Comparison of ENCODE assay signal across 8 cellular contexts in the genomic region with DNA sequence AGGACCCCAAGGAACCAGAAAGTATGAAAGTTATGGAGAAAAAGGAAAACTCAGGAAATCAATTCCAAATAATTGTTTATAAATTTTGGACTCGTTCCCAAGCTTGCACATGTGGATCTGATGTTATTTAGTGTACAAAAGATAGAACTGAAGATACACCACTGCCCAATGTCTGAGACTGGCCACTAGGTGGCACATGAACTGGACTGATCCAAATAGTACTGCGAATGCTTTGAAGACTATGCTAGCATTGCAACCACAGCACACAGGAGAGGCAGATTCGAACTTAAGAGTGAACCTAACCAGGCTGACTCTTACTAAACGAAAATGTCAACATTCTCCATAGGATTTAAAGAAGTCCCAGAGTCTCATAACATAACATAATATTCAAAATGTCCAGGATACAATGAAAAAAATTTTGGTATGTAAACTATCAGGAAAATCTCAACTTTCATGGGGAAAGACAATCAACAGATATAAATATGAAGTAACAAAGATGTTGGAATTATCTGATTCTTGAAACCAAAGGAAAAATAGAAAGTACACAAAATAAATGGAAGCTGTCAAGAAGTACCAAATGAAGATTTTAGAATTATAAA.
DNase-seq lines count a peak whose midpoint lies in the region; ATAC-seq and TF ChIP-seq lines count a peak whose summit lies in the region.

No MANE protein-coding gene starts in this region.

- no peak overlapping the region for H3K9ac ChIP-seq in neural progenitor cell

- H3K9me3 ChIP-seq in esophagus squamous epithelium (no peaks in the 10 kb centered on the region), neural progenitor cell (ENCODE audit: low read depth) (no peaks in the 10 kb centered on the region)

- CTCF ChIA-PET in activated naive CD4-positive, alpha-beta T cell treated with anti-CD3 and anti-CD28 coated beads for 36 hours (lab: Charles Lee), result no interaction called here

- peak; percentile 44 for ATAC-seq in GM21717 (IDR thresholded peaks at IDR 0.05; ENCODE audit: unreplicated experiment)

- no peaks in the 10 kb centered on the region for H3K4me1 ChIP-seq in esophagus squamous epithelium
- no peaks in the 10 kb centered on the region for H3K4me1 ChIP-seq in neural progenitor cell

- no peak overlapping the region for H3K4me2 ChIP-seq in neural progenitor cell

- no peaks in the 10 kb centered on the region for H3K36me3 ChIP-seq in esophagus squamous epithelium
- H3K36me3 ChIP-seq in neural progenitor cell, result no peaks in the 10 kb centered on the region

- WGBS in esophagus squamous epithelium, 2 donors, result 9 to 13% methylated on average over 4 of the region's 4 CpGs

- no peak overlapping the region for H3K27ac Mint-ChIP-seq in activated naive CD4-positive, alpha-beta T cell treated with anti-CD3 and anti-CD28 coated beads for 36 hours
- no peak overlapping the region for H3K27ac Mint-ChIP-seq in neural progenitor cell

- no peaks in the 10 kb centered on the region for H3K4me1 Mint-ChIP-seq in activated naive CD4-positive, alpha-beta T cell treated with anti-CD3 and anti-CD28 coated beads for 36 hours (ENCODE audit: low read depth)
- H3K4me1 Mint-ChIP-seq in neural progenitor cell, result no peaks in the 10 kb centered on the region

- H3K27ac ChIP-seq in esophagus squamous epithelium (no peak overlapping the region), neural progenitor cell (no peak overlapping the region)

- H2AFZ ChIP-seq in neural progenitor cell (replicated peaks), result no peak overlapping the region

- in situ Hi-C loops in SK-MEL-5 (cut with HindIII; ENCODE audit: low pct_unique_long_range_greater_than_20kb, low sequenced_read_pairs), result no loop called here

- no peak overlapping the region for H3K4me3 ChIP-seq in esophagus squamous epithelium
- H3K4me3 ChIP-seq in neural progenitor cell, result no peak overlapping the region

- TF ChIP-seq CTCF in esophagus squamous epithelium (IDR thresholded peaks at IDR 0.05) (peak in 5 of 6 experiments; percentile 49 to 72 (median 65)), neural progenitor cell (IDR thresholded peaks at IDR 0.05) (peak; percentile 67)

- no peaks in the 10 kb centered on the region for H3K27me3 Mint-ChIP-seq in activated naive CD4-positive, alpha-beta T cell treated with anti-CD3 and anti-CD28 coated beads for 36 hours (ENCODE audit: low read depth)
- no peaks in the 10 kb centered on the region for H3K27me3 Mint-ChIP-seq in neural progenitor cell (ENCODE audit: insufficient read depth, low read depth)

- H3K4me3 Mint-ChIP-seq in activated naive CD4-positive, alpha-beta T cell treated with anti-CD3 and anti-CD28 coated beads for 36 hours, result no peak overlapping the region
- no peak overlapping the region for H3K4me3 Mint-ChIP-seq in neural progenitor cell

- DNase-seq in activated naive CD4-positive, alpha-beta T cell treated with anti-CD3 and anti-CD28 coated beads for 36 hours, result peak; percentile 26
- no peak for DNase-seq in activated naive CD4-positive, alpha-beta T cell (lab: John Stamatoyannopoulos, UW)
- peak; percentile 54 for DNase-seq in HT1080 (ENCODE audit: low read depth)
- peak; percentile 76 for DNase-seq in SK-MEL-5 (ENCODE audit: low read depth, low spot score)
- DNase-seq in esophagus squamous epithelium (lab: John Stamatoyannopoulos, UW), result no peak
- DNase-seq in neural progenitor cell (ENCODE audit: low spot score), result peak; percentile 56
- DNase-seq in DMS153 (lab: John Stamatoyannopoulos, UW), result no peak

- TF ChIP-seq POLR2A in esophagus squamous epithelium (IDR thresholded peaks at IDR 0.05), result no peak

- H3K9me3 Mint-ChIP-seq in activated naive CD4-positive, alpha-beta T cell treated with anti-CD3 and anti-CD28 coated beads for 36 hours, result peaks cover 3% of the 10 kb centered on the region
- H3K9me3 Mint-ChIP-seq in neural progenitor cell, result peaks cover 25% of the 10 kb centered on the region

- H3K79me2 ChIP-seq in neural progenitor cell (ENCODE audit: low read depth), result no peaks in the 10 kb centered on the region

- no peaks in the 10 kb centered on the region for H3K36me3 Mint-ChIP-seq in activated naive CD4-positive, alpha-beta T cell treated with anti-CD3 and anti-CD28 coated beads for 36 hours (ENCODE audit: low read depth)
- peaks cover 7% of the 10 kb centered on the region for H3K36me3 Mint-ChIP-seq in neural progenitor cell

- no peaks in the 10 kb centered on the region for H3K27me3 ChIP-seq in esophagus squamous epithelium
- no peaks in the 10 kb centered on the region for H3K27me3 ChIP-seq in neural progenitor cell

- H4K20me1 ChIP-seq in neural progenitor cell (ENCODE audit: low read depth), result no peaks in the 10 kb centered on the region

- intact Hi-C loops in activated naive CD4-positive, alpha-beta T cell treated with anti-CD3 and anti-CD28 coated beads for 36 hours (cut with micrococcal nuclease), result loop anchor here (1.0 kb wide), 1 partner anchor 314 kb away; no protein-coding TSS in a partner anchor
- intact Hi-C loops in esophagus squamous epithelium (cut with DNase I), result no loop called here

- no peaks in the 10 kb centered on the region for H3F3A ChIP-seq in neural progenitor cell (ENCODE audit: low read depth)

Comparison
In these comparisons a context has a peak if more than half of its experiments do, and no peak if none do; other contexts are left out.
1. DNase-seq: peak in activated naive CD4-positive, alpha-beta T cell treated with anti-CD3 and anti-CD28 coated beads for 36 hours (single experiment), HT1080 (single experiment), SK-MEL-5 (single experiment) and neural progenitor cell (single experiment); none in activated naive CD4-positive, alpha-beta T cell (0 of 4), esophagus squamous epithelium (single experiment) and DMS153 (single experiment).